12 cellular contexts compared by ENCODE assay signal in the genomic region with DNA sequence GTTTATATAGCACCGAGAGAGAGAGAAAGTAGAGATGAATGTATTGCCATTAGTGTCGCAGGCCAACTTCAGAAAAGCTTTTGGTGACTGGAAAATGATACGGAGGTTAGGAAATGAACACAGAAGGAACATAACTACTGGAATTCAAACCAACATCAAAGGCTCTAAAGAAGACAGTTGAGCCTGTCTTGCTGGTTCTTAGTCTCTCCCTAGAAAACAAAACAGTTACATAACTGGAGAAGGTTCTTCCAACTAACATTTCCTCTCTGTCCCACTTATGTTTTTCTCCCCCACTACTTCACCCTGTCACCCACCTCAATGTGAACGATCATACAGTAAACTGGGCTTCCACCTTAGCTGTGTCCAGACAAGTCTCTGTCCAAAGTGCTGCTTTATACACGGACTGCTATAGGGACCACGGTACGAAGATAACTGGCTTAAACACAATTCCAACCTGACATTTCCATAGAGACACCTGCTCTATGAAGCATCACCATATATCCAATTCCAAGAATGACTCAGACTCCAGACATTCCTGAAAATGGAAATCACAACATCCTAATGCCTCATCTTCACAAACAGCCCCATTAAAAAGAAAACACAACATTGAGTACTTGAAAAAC.
DNase-seq lines count a peak whose midpoint lies in the region; ATAC-seq and TF ChIP-seq lines count a peak whose summit lies in the region.
"Had no signal": no experiment of that assay in that cellular context is flagged by ENCODE, and none has a peak within 500 bp of the region (broad histone marks: within the 10 kb centered on the region; RNA-seq: fewer than 3 reads in every experiment).

No MANE protein-coding gene starts in this region.

- H3K4me3 ChIP-seq in endocrine pancreas (ENCODE audit: control insufficient read depth, insufficient read depth, low read length): peak overlapping the region; percentile 80

- peaks cover 14% of the 10 kb centered on the region for H3K4me1 ChIP-seq in endocrine pancreas (ENCODE audit: control insufficient read depth, insufficient read depth, low read length)
- H3K4me1 ChIP-seq: foreskin keratinocyte had no signal

- ATAC-seq in activated CD4-positive, alpha-beta T cell treated with anti-CD3 and anti-CD28 coated beads for 36 hours: no peak
- no peak for ATAC-seq in HG03378 (IDR thresholded peaks at IDR 0.05; ENCODE audit: unreplicated experiment)
- no peak for ATAC-seq in Right ventricle myocardium superior (ENCODE audit: poor library complexity)
- ATAC-seq: foreskin keratinocyte had no signal

- no peaks in the 10 kb centered on the region for H3K36me3 ChIP-seq in endocrine pancreas (ENCODE audit: control insufficient read depth, insufficient read depth, low read length)
- H3K36me3 ChIP-seq: tibial nerve had no signal

- no peak for TF ChIP-seq CTCF in progenitor cell of endocrine pancreas (IDR thresholded peaks at IDR 0.05; ENCODE audit: unreplicated experiment)

- no peak for DNase-seq in activated CD4-positive, alpha-beta T cell treated with anti-CD3 and anti-CD28 coated beads for 36 hours
- DNase-seq in activated CD4-positive, alpha-beta T cell treated with anti-CD3 and anti-CD28 coated beads for 4 hours: no peak
- DNase-seq in NCI-H526 treated with DMSO at 0.1 percent for 48 hours (lab: John Stamatoyannopoulos, UW) (peak; percentile 88), progenitor cell of endocrine pancreas (ENCODE audit: low spot score, unreplicated experiment) (no peak), Right ventricle myocardium superior (no peak), NCI-H2081 (lab: John Stamatoyannopoulos, UW) (no peak)
- DNase-seq: activated CD4-positive, CD25-positive, alpha-beta regulatory T cell treated with anti-CD3 and anti-CD28 coated beads, Interleukin-2, amount 50 U/mL, for 72 hours; stimulated activated CD4-positive, alpha-beta T cell treated with anti-CD3 and anti-CD28 coated beads, Interleukin-4, amount 100 ng/mL, for 4 hours had no signal

- POLR2A ChIA-PET in activated CD4-positive, alpha-beta T cell treated with anti-CD3 and anti-CD28 coated beads for 36 hours (lab: Charles Lee): no interaction called here

- H3K27me3 ChIP-seq in endocrine pancreas (ENCODE audit: control insufficient read depth, insufficient read depth, low read length): no peaks in the 10 kb centered on the region
- H3K27me3 ChIP-seq: foreskin keratinocyte, tibial nerve had no signal

- intact Hi-C loops in activated CD4-positive, alpha-beta T cell treated with anti-CD3 and anti-CD28 coated beads for 36 hours (cut with DNase I, micrococcal nuclease): loop anchor here in 1 of 2 experiments (5.0 to 10.0 kb wide), 2 partner anchors 1037 to 1640 kb away; partner anchors contain the start of genes SNX19 and ZBTB44
- intact Hi-C loops in Right ventricle myocardium superior (cut with DNase I): no loop called here

- H3K27me3 Mint-ChIP-seq in activated CD4-positive, alpha-beta T cell treated with anti-CD3 and anti-CD28 coated beads for 36 hours: peaks cover 17% of the 10 kb centered on the region
- peaks cover 3% of the 10 kb centered on the region for H3K27me3 Mint-ChIP-seq in progenitor cell of endocrine pancreas

- CTCF ChIA-PET in activated CD4-positive, alpha-beta T cell treated with anti-CD3 and anti-CD28 coated beads for 36 hours (lab: Charles Lee): interaction anchor here (0.9 to 1.6 kb wide), 3 partner anchors 90 to 160 kb away, joined by 3 read pairs; no protein-coding TSS in a partner anchor

- H3K4me3 Mint-ChIP-seq in activated CD4-positive, alpha-beta T cell treated with anti-CD3 and anti-CD28 coated beads for 36 hours: peak overlapping the region; percentile 78
- H3K4me3 Mint-ChIP-seq in progenitor cell of endocrine pancreas (ENCODE audit: low read depth): peak overlapping the region; percentile 83

- no peak overlapping the region for H3K9ac ChIP-seq in endocrine pancreas (ENCODE audit: control insufficient read depth, insufficient read depth, low read length)

- no peak overlapping the region for H3K27ac Mint-ChIP-seq in activated CD4-positive, alpha-beta T cell treated with anti-CD3 and anti-CD28 coated beads for 36 hours
- H3K27ac Mint-ChIP-seq in progenitor cell of endocrine pancreas: no peak overlapping the region

- no peaks in the 10 kb centered on the region for H3K9me3 Mint-ChIP-seq in activated CD4-positive, alpha-beta T cell treated with anti-CD3 and anti-CD28 coated beads for 36 hours (ENCODE audit: low read depth)
- H3K9me3 Mint-ChIP-seq in progenitor cell of endocrine pancreas (ENCODE audit: low read depth): no peaks in the 10 kb centered on the region

- no peaks in the 10 kb centered on the region for H3K36me3 Mint-ChIP-seq in activated CD4-positive, alpha-beta T cell treated with anti-CD3 and anti-CD28 coated beads for 36 hours (ENCODE audit: low read depth)
- no peaks in the 10 kb centered on the region for H3K36me3 Mint-ChIP-seq in progenitor cell of endocrine pancreas (ENCODE audit: insufficient read depth)

- no peaks in the 10 kb centered on the region for H3K9me3 ChIP-seq in endocrine pancreas (ENCODE audit: control insufficient read depth, low read length)
- H3K9me3 ChIP-seq: tibial nerve had no signal

- peaks cover 31% of the 10 kb centered on the region for H3K4me1 Mint-ChIP-seq in activated CD4-positive, alpha-beta T cell treated with anti-CD3 and anti-CD28 coated beads for 36 hours
- H3K4me1 Mint-ChIP-seq in progenitor cell of endocrine pancreas (ENCODE audit: low read depth): peaks cover 45% of the 10 kb centered on the region
